In genomic region chr2:37827911-37828411, GRCh38 we compare ENCODE assay signal across 9 cellular contexts.
DNase-seq lines count a peak whose midpoint lies in the region; ATAC-seq and TF ChIP-seq lines count a peak whose summit lies in the region.
"Had no signal": no experiment of that assay in that cellular context is flagged by ENCODE, and none has a peak within 500 bp of the region (broad histone marks: within the 10 kb centered on the region; RNA-seq: fewer than 3 reads in every experiment).

No MANE protein-coding gene starts in this region.

- no peaks in the 10 kb centered on the region for H3K27me3 ChIP-seq in BLaER1 treated with 17β-estradiol and CSF1 and Interleukin-3, amounts not matched to agents 10 nM and 100 nM

- ATAC-seq in HG02973 (IDR thresholded peaks at IDR 0.05; ENCODE audit: unreplicated experiment) (no peak), HG03457 (IDR thresholded peaks at IDR 0.05; ENCODE audit: unreplicated experiment) (no peak)

- H3K9ac ChIP-seq in BLaER1 treated with 17β-estradiol and CSF1 and Interleukin-3, amounts not matched to agents 10 nM and 100 nM, result peak overlapping the region in 4 of 11 experiments; percentile 33 to 73 (median 56); a peak in 4 of 22 replicates

- peak; percentile 84 for DNase-seq in astrocyte of the hippocampus (ENCODE audit: low read depth, low spot score)
- peak; percentile 62 to 69 for DNase-seq in lung microvascular endothelial cell (ENCODE audit: low read depth in 2 of 2)
- DNase-seq in anterior cingulate cortex (lab: John Stamatoyannopoulos, UW), result no peak
- DNase-seq in mucosa of gallbladder (ENCODE audit: low spot score), result no peak
- DNase-seq: occipital lobe had no signal

- H3K4me3 ChIP-seq in BLaER1 treated with 17β-estradiol and CSF1 and Interleukin-3, amounts not matched to agents 10 nM and 100 nM, result peak overlapping the region in 2 of 10 experiments; percentile 15 to 37; a peak in 3 of 20 replicates

- H3K36me3 ChIP-seq in BLaER1 treated with 17β-estradiol and CSF1 and Interleukin-3, amounts not matched to agents 10 nM and 100 nM, result peaks cover 0 to 12% (median 0%) of the 10 kb centered on the region in 11 experiments; a peak in 1 of 22 replicates

- no peak for TF ChIP-seq EP300 in Ishikawa (IDR thresholded peaks at IDR 0.05; ENCODE audit: borderline replicate concordance)

- peaks cover 32 to 99% (median 86%) of the 10 kb centered on the region in 10 experiments for H3K4me1 ChIP-seq in BLaER1 treated with 17β-estradiol and CSF1 and Interleukin-3, amounts not matched to agents 10 nM and 100 nM

- peak overlapping the region; percentile 31 to 94 (median 88); a peak in 21 of 22 replicates for H3K27ac ChIP-seq in BLaER1 treated with 17β-estradiol and CSF1 and Interleukin-3, amounts not matched to agents 10 nM and 100 nM

- H4K20me1 ChIP-seq in BLaER1 treated with 17β-estradiol and CSF1 and Interleukin-3, amounts not matched to agents 10 nM and 100 nM, result no peaks in the 10 kb centered on the region

- TF ChIP-seq RAD21 in Ishikawa (IDR thresholded peaks at IDR 0.05; ENCODE audit: low read depth), result no peak

- H3K9me3 ChIP-seq in BLaER1 treated with 17β-estradiol and CSF1 and Interleukin-3, amounts not matched to agents 10 nM and 100 nM (replicated peaks in 1 of 11), result peaks cover 0 to 45% (median 0%) of the 10 kb centered on the region in 11 experiments; a peak in 12 of 22 replicates

- peak overlapping the region in 7 of 11 experiments; percentile 58 to 77 (median 67); a peak in 12 of 22 replicates for H3K4me2 ChIP-seq in BLaER1 treated with 17β-estradiol and CSF1 and Interleukin-3, amounts not matched to agents 10 nM and 100 nM

TF ChIP-seq in Ishikawa, 13 proteins besides CTCF, POLR2A, EP300 and RAD21:
- TF ChIP-seq EGR1 (IDR thresholded peaks at IDR 0.05), result no peak
- peak; percentile 46; the same call in 1 of the 2 replicates for TF ChIP-seq TEAD4 (IDR thresholded peaks at IDR 0.05)
- TF ChIP-seq NFIC (IDR thresholded peaks at IDR 0.05), result peak; percentile 34; the same call in 1 of the 2 replicates
- peak; percentile 60 for TF ChIP-seq USF1 (IDR thresholded peaks at IDR 0.05)
- TF ChIP-seq CREB1 (IDR thresholded peaks at IDR 0.05; ENCODE audit: low read depth), result no peak

Comparison
In these comparisons a context has a peak if more than half of its experiments do, and no peak if none do; other contexts are left out.
1. DNase-seq: peak in astrocyte of the hippocampus (single experiment) and lung microvascular endothelial cell (2 of 2); none in anterior cingulate cortex (0 of 58) and mucosa of gallbladder (single experiment).